In genomic region chr1:47854552-47855144, GRCh38 we compare ENCODE assay signal across 40 cellular contexts.
"Had no signal": no experiment of that assay in that cellular context is flagged by ENCODE, and none has a peak within 500 bp of the region (broad histone marks: within the 10 kb centered on the region; RNA-seq: fewer than 3 reads in every experiment).

No MANE protein-coding gene starts in this region.

- H3K9me3 Mint-ChIP-seq: activated naive CD4-positive, alpha-beta T cell treated with anti-CD3 and anti-CD28 coated beads for 36 hours; activated naive CD4-positive, alpha-beta T cell treated with anti-CD3 and anti-CD28 coated beads, Interleukin-2, amount 10 ng/mL, durations not matched to agents 7 days and 5 days; activated naive CD4-positive, alpha-beta T cell treated with anti-CD3 and anti-CD28 coated beads, Interleukin-2, amount 50 U/mL, for 24 hours; activated naive CD4-positive, alpha-beta T cell treated with anti-CD3 and anti-CD28 coated beads, Interleukin-2, amount 50 U/mL, for 72 hours; activated naive CD8-positive, alpha-beta T cell treated with anti-CD3 and anti-CD28 coated beads for 36 hours; activated naive CD8-positive, alpha-beta T cell treated with anti-CD3 and anti-CD28 coated beads, Interleukin-2, amount 10 ng/mL, durations not matched to agents 7 days and 5 days; activated naive CD8-positive, alpha-beta T cell treated with anti-CD3 and anti-CD28 coated beads, Interleukin-2, amount 50 U/mL, for 24 hours; activated T-cell treated with anti-CD3 and anti-CD28 coated beads, Interleukin-2, amount 50 U/mL, for 24 hours; activated T-cell treated with anti-CD3 and anti-CD28 coated beads, Interleukin-2, amount 50 U/mL, for 4 hours; activated T-cell treated with anti-CD3 and anti-CD28 coated beads, Interleukin-2, amount 50 U/mL, for 72 hours; activated T-helper 1 cell treated with anti-CD3 and anti-CD28 coated beads, Interleukin-12 subunit alpha, Interleukin-12 subunit beta, Interleukin-2, Interleukin-4 antibody, amounts not matched to agents 30 ng/mL and 10 ng/mL and 1 ng/mL, durations not matched to agents 14 hours and 24 hours and 36 hours; activated T-helper 17 cell treated with anti-CD3 and anti-CD28 coated beads, Interleukin-2, amount 50 U/mL, for 72 hours; activated T-helper 2 cell treated with anti-CD3 and anti-CD28 coated beads, Interferon-gamma antibody, Interleukin-2, Interleukin-4, amounts not matched to agents 10 μg/mL and 5 μg/mL and 100 μg/mL, durations not matched to agents 14 hours and 24 hours and 36 hours; brain; central memory CD8-positive, alpha-beta T cell had no signal

- H3K4me1 ChIP-seq: adrenal gland, ascending aorta, body of pancreas, breast epithelium had no signal

- H3K27me3 Mint-ChIP-seq: activated naive CD4-positive, alpha-beta T cell treated with anti-CD3 and anti-CD28 coated beads, Interleukin-2, amount 50 U/mL, for 24 hours; activated naive CD8-positive, alpha-beta T cell; activated T-cell treated with anti-CD3 and anti-CD28 coated beads, Interleukin-2, amount 50 U/mL, for 24 hours; activated T-helper 17 cell treated with anti-CD3 and anti-CD28 coated beads, Interleukin-2, amount 50 U/mL, for 72 hours; brain had no signal

- H3K4me3 Mint-ChIP-seq: activated naive CD4-positive, alpha-beta T cell treated with anti-CD3 and anti-CD28 coated beads for 36 hours; activated naive CD4-positive, alpha-beta T cell treated with anti-CD3 and anti-CD28 coated beads, Interleukin-2, amount 10 ng/mL, durations not matched to agents 7 days and 5 days; activated naive CD4-positive, alpha-beta T cell treated with anti-CD3 and anti-CD28 coated beads, Interleukin-2, amount 50 U/mL, for 24 hours; activated naive CD8-positive, alpha-beta T cell; activated naive CD8-positive, alpha-beta T cell treated with anti-CD3 and anti-CD28 coated beads for 36 hours; activated naive CD8-positive, alpha-beta T cell treated with anti-CD3 and anti-CD28 coated beads, Interleukin-2, amount 10 ng/mL, durations not matched to agents 7 days and 5 days; activated naive CD8-positive, alpha-beta T cell treated with anti-CD3 and anti-CD28 coated beads, Interleukin-2, amount 50 U/mL, for 24 hours; activated T-cell treated with anti-CD3 and anti-CD28 coated beads, Interleukin-2, amount 50 U/mL, for 24 hours; activated T-cell treated with anti-CD3 and anti-CD28 coated beads, Interleukin-2, amount 50 U/mL, for 4 hours; activated T-cell treated with anti-CD3 and anti-CD28 coated beads, Interleukin-2, amount 50 U/mL, for 72 hours; activated T-helper 1 cell treated with anti-CD3 and anti-CD28 coated beads, Interleukin-12 subunit alpha, Interleukin-12 subunit beta, Interleukin-2, Interleukin-4 antibody, amounts not matched to agents 30 ng/mL and 10 ng/mL and 1 ng/mL, durations not matched to agents 14 hours and 24 hours and 36 hours; activated T-helper 17 cell treated with anti-CD3 and anti-CD28 coated beads, Interleukin-2, amount 50 U/mL, for 72 hours; brain; central memory CD8-positive, alpha-beta T cell had no signal

- DNase-seq: activated effector memory CD4-positive, alpha-beta T cell treated with anti-CD3 and anti-CD28 coated beads, Interleukin-2, amount 50 U/mL, for 16 hours; activated effector memory CD4-positive, alpha-beta T cell treated with Interleukin-2 at 50 U/mL for 16 hours; activated gamma-delta T cell; activated gamma-delta T cell treated with Interleukin-2 at 50 U/mL for 16 hours; activated naive CD4-positive, alpha-beta T cell; activated naive CD4-positive, alpha-beta T cell treated with anti-CD3 and anti-CD28 coated beads for 36 hours; activated naive CD4-positive, alpha-beta T cell treated with anti-CD3 and anti-CD28 coated beads, Interleukin-2, amount 10 ng/mL, durations not matched to agents 7 days and 5 days; activated naive CD4-positive, alpha-beta T cell treated with anti-CD3 and anti-CD28 coated beads, Interleukin-2, amount 50 U/mL, for 16 hours; activated naive CD4-positive, alpha-beta T cell treated with Interleukin-2 at 50 U/mL for 16 hours; activated naive CD8-positive, alpha-beta T cell treated with anti-CD3 and anti-CD28 coated beads for 36 hours; activated naive CD8-positive, alpha-beta T cell treated with anti-CD3 and anti-CD28 coated beads, Interleukin-2, amount 10 ng/mL, durations not matched to agents 7 days and 5 days; activated naive CD8-positive, alpha-beta T cell treated with anti-CD3 and anti-CD28 coated beads, Interleukin-2, amount 50 U/mL, for 24 hours; activated T-cell treated with anti-CD3 and anti-CD28 coated beads, Interleukin-2, amount 50 U/mL, for 1 hour; activated T-cell treated with anti-CD3 and anti-CD28 coated beads, Interleukin-2, amount 50 U/mL, for 24 hours; activated T-cell treated with anti-CD3 and anti-CD28 coated beads, Interleukin-2, amount 50 U/mL, for 4 hours; activated T-cell treated with anti-CD3 and anti-CD28 coated beads, Interleukin-2, amount 50 U/mL, for 48 hours; activated T-cell treated with anti-CD3 and anti-CD28 coated beads, Interleukin-2, amount 50 U/mL, for 72 hours; amniotic stem cell; amygdala; anterior cingulate cortex; aorta; body of pancreas; brain microvascular endothelial cell; caudate nucleus; central memory CD4-positive, alpha-beta T cell; cerebellar nuclear complex had no signal

- H3K4me3 ChIP-seq: adrenal gland, ascending aorta, body of pancreas, breast epithelium, cardiac muscle cell had no signal

- H3K9me3 ChIP-seq: adrenal gland, ascending aorta, body of pancreas, breast epithelium had no signal

- H3K27ac Mint-ChIP-seq: activated naive CD4-positive, alpha-beta T cell treated with anti-CD3 and anti-CD28 coated beads for 36 hours; activated naive CD4-positive, alpha-beta T cell treated with anti-CD3 and anti-CD28 coated beads, Interleukin-2, amount 10 ng/mL, durations not matched to agents 7 days and 5 days; activated naive CD4-positive, alpha-beta T cell treated with anti-CD3 and anti-CD28 coated beads, Interleukin-2, amount 50 U/mL, for 24 hours; activated naive CD4-positive, alpha-beta T cell treated with anti-CD3 and anti-CD28 coated beads, Interleukin-2, amount 50 U/mL, for 72 hours; activated naive CD8-positive, alpha-beta T cell; activated naive CD8-positive, alpha-beta T cell treated with anti-CD3 and anti-CD28 coated beads for 36 hours; activated naive CD8-positive, alpha-beta T cell treated with anti-CD3 and anti-CD28 coated beads, Interleukin-2, amount 10 ng/mL, durations not matched to agents 7 days and 5 days; activated naive CD8-positive, alpha-beta T cell treated with anti-CD3 and anti-CD28 coated beads, Interleukin-2, amount 50 U/mL, for 24 hours; activated T-cell treated with anti-CD3 and anti-CD28 coated beads, Interleukin-2, amount 50 U/mL, for 24 hours; activated T-cell treated with anti-CD3 and anti-CD28 coated beads, Interleukin-2, amount 50 U/mL, for 72 hours; activated T-helper 1 cell treated with anti-CD3 and anti-CD28 coated beads, Interleukin-12 subunit alpha, Interleukin-12 subunit beta, Interleukin-2, Interleukin-4 antibody, amounts not matched to agents 30 ng/mL and 10 ng/mL and 1 ng/mL, durations not matched to agents 14 hours and 24 hours and 36 hours; activated T-helper 17 cell treated with anti-CD3 and anti-CD28 coated beads, Interleukin-2, amount 50 U/mL, for 72 hours; activated T-helper 2 cell treated with anti-CD3 and anti-CD28 coated beads, Interferon-gamma antibody, Interleukin-2, Interleukin-4, amounts not matched to agents 10 μg/mL and 5 μg/mL and 100 μg/mL, durations not matched to agents 14 hours and 24 hours and 36 hours; brain had no signal

- FAIRE-seq: astrocyte, bronchial epithelial cell had no signal

- H3K27ac ChIP-seq: adrenal gland, ascending aorta, body of pancreas, brain microvascular endothelial cell, breast epithelium, cardiac muscle cell had no signal

- H3K36me3 Mint-ChIP-seq: activated naive CD4-positive, alpha-beta T cell treated with anti-CD3 and anti-CD28 coated beads, Interleukin-2, amount 10 ng/mL, durations not matched to agents 7 days and 5 days; activated naive CD4-positive, alpha-beta T cell treated with anti-CD3 and anti-CD28 coated beads, Interleukin-2, amount 50 U/mL, for 24 hours; activated naive CD4-positive, alpha-beta T cell treated with anti-CD3 and anti-CD28 coated beads, Interleukin-2, amount 50 U/mL, for 72 hours; activated naive CD8-positive, alpha-beta T cell; activated naive CD8-positive, alpha-beta T cell treated with anti-CD3 and anti-CD28 coated beads for 36 hours; activated naive CD8-positive, alpha-beta T cell treated with anti-CD3 and anti-CD28 coated beads, Interleukin-2, amount 10 ng/mL, durations not matched to agents 7 days and 5 days; brain had no signal

- ATAC-seq: activated naive CD4-positive, alpha-beta T cell treated with anti-CD3 and anti-CD28 coated beads, Interleukin-2, amount 50 U/mL, for 72 hours; activated naive CD8-positive, alpha-beta T cell treated with anti-CD3 and anti-CD28 coated beads, Interleukin-2, amount 50 U/mL, for 24 hours; activated T-cell treated with anti-CD3 and anti-CD28 coated beads, Interleukin-2, amount 50 U/mL, for 4 hours; activated T-cell treated with anti-CD3 and anti-CD28 coated beads, Interleukin-2, amount 50 U/mL, for 72 hours; activated T-helper 17 cell treated with anti-CD3 and anti-CD28 coated beads, Interleukin-2, amount 50 U/mL, for 72 hours; body of pancreas had no signal

- H3K27me3 ChIP-seq: adrenal gland, ascending aorta, body of pancreas, brain microvascular endothelial cell, breast epithelium, cardiac muscle cell had no signal

- H3K4me1 Mint-ChIP-seq: activated naive CD4-positive, alpha-beta T cell treated with anti-CD3 and anti-CD28 coated beads, Interleukin-2, amount 50 U/mL, for 24 hours; activated naive CD8-positive, alpha-beta T cell treated with anti-CD3 and anti-CD28 coated beads for 36 hours; activated naive CD8-positive, alpha-beta T cell treated with anti-CD3 and anti-CD28 coated beads, Interleukin-2, amount 50 U/mL, for 24 hours; brain had no signal

- H3K36me3 ChIP-seq: adrenal gland, ascending aorta, brain microvascular endothelial cell, breast epithelium, cardiac muscle cell had no signal
